Comparison of ENCODE assay signal across 1 cellular context in genomic region chr6:28940859-28941680, GRCh38.
TF ChIP-seq lines count a peak whose summit lies in the region.

No MANE protein-coding gene starts in this region.

TF ChIP-seq in HepG2, 621 proteins besides CTCF, POLR2A, EP300 and RAD21 (continued from another document and continues in another):
- no peak for TF ChIP-seq HNRNPUL1 (IDR thresholded peaks at IDR 0.05; ENCODE audit: low read depth, low read length)
- TF ChIP-seq IKZF4 (CRISPR knock-in tag; IDR thresholded peaks at IDR 0.05; ENCODE audit: borderline replicate concordance, low read depth, not compliant biosample characterization), result no peak
- TF ChIP-seq MATR3 (CRISPR knock-in tag; IDR thresholded peaks at IDR 0.05), result no peak
- peak; percentile 13; the same call in 1 of the 2 replicates for TF ChIP-seq TFDP1 (CRISPR knock-in tag; IDR thresholded peaks at IDR 0.05; ENCODE audit: borderline replicate concordance)
- TF ChIP-seq PRMT3 (CRISPR knock-in tag; IDR thresholded peaks at IDR 0.05; ENCODE audit: borderline replicate concordance, low read depth), result no peak
- TF ChIP-seq FOXC1 (CRISPR knock-in tag; IDR thresholded peaks at IDR 0.05; ENCODE audit: borderline replicate concordance), result no peak
- peak; percentile 49; the same call in 1 of the 2 replicates for TF ChIP-seq DMAP1 (CRISPR knock-in tag; IDR thresholded peaks at IDR 0.05)
- TF ChIP-seq ZNF589 (CRISPR knock-in tag; conservative IDR thresholded peaks at IDR 0.05), result no peak
- peak; percentile 73; the same call in 1 of the 2 replicates for TF ChIP-seq HMGXB3 (CRISPR knock-in tag; IDR thresholded peaks at IDR 0.05; ENCODE audit: borderline replicate concordance)
- TF ChIP-seq TBP (CRISPR knock-in tag; IDR thresholded peaks at IDR 0.05), result 0 out of 2 replicates have a peak, but pooled peaks have one; percentile 34
- TF ChIP-seq FOXO1 (CRISPR knock-in tag; IDR thresholded peaks at IDR 0.05), result 0 out of 2 replicates have a peak, but pooled peaks have one; percentile 37
- no peak for TF ChIP-seq KIAA2018 (CRISPR knock-in tag; IDR thresholded peaks at IDR 0.05; ENCODE audit: borderline replicate concordance)
- no peak for TF ChIP-seq FOXA1 (IDR thresholded peaks at IDR 0.05)
- TF ChIP-seq FOXA1 (CRISPR knock-in tag; IDR thresholded peaks at IDR 0.05), result 0 out of 2 replicates have a peak, but pooled peaks have one; percentile 6
- no peak for TF ChIP-seq ZNF251 (CRISPR knock-in tag; IDR thresholded peaks at IDR 0.05)
- TF ChIP-seq MIER2 (CRISPR knock-in tag; IDR thresholded peaks at IDR 0.05), result peak; percentile 54; the same call in 1 of the 2 replicates
- no peak for TF ChIP-seq ZNF790 (CRISPR knock-in tag; IDR thresholded peaks at IDR 0.05; ENCODE audit: borderline replicate concordance)
- no peak for TF ChIP-seq MNT (IDR thresholded peaks at IDR 0.05)
- TF ChIP-seq ZNF597 (CRISPR knock-in tag; IDR thresholded peaks at IDR 0.05), result no peak
- TF ChIP-seq ZNF776 (CRISPR knock-in tag; IDR thresholded peaks at IDR 0.05), result no peak
- no peak for TF ChIP-seq RARG (CRISPR knock-in tag; IDR thresholded peaks at IDR 0.05; ENCODE audit: low read depth)
- TF ChIP-seq POLR2AphosphoS5 (IDR thresholded peaks at IDR 0.05; ENCODE audit: low read depth, low read length), result no peak
- TF ChIP-seq ZNF839 (CRISPR knock-in tag; IDR thresholded peaks at IDR 0.05; ENCODE audit: borderline replicate concordance), result no peak
- no peak for TF ChIP-seq JUND (CRISPR knock-in tag; IDR thresholded peaks at IDR 0.05)
- TF ChIP-seq ZNF615 (CRISPR knock-in tag; IDR thresholded peaks at IDR 0.05; ENCODE audit: borderline replicate concordance), result peak; percentile 73; the same call in 1 of the 2 replicates
- TF ChIP-seq PHF5A (CRISPR knock-in tag; IDR thresholded peaks at IDR 0.05; ENCODE audit: low read depth, unreplicated experiment), result no peak
- TF ChIP-seq MIXL1 (CRISPR knock-in tag; IDR thresholded peaks at IDR 0.05), result peak; percentile 97
- TF ChIP-seq ZNF773 (CRISPR knock-in tag; IDR thresholded peaks at IDR 0.05; ENCODE audit: borderline replicate concordance), result no peak
- no peak for TF ChIP-seq RAD51 (IDR thresholded peaks at IDR 0.05; ENCODE audit: borderline replicate concordance)
- no peak for TF ChIP-seq MYPOP (CRISPR knock-in tag; IDR thresholded peaks at IDR 0.05)
- peak; percentile 5 to 10; a peak in 2 of 4 replicates for TF ChIP-seq NR2F1 (CRISPR knock-in tag; IDR thresholded peaks at IDR 0.05)
- TF ChIP-seq CCDC6 (CRISPR knock-in tag; IDR thresholded peaks at IDR 0.05), result no peak
- no peak; the same call in 1 of the 2 replicates for TF ChIP-seq ZNF639 (CRISPR knock-in tag; conservative IDR thresholded peaks at IDR 0.05)
- no peak for TF ChIP-seq ZNF276 (CRISPR knock-in tag; IDR thresholded peaks at IDR 0.05; ENCODE audit: low read depth)
- TF ChIP-seq ZNF616 (CRISPR knock-in tag; IDR thresholded peaks at IDR 0.05; ENCODE audit: low read depth), result no peak
- no peak for TF ChIP-seq THYN1 (CRISPR knock-in tag; IDR thresholded peaks at IDR 0.05; ENCODE audit: borderline replicate concordance, low read depth)
- TF ChIP-seq ZSCAN22 (CRISPR knock-in tag; IDR thresholded peaks at IDR 0.05), result no peak
- no peak for TF ChIP-seq ELF1 (CRISPR knock-in tag; IDR thresholded peaks at IDR 0.05)
